In the genomic region with DNA sequence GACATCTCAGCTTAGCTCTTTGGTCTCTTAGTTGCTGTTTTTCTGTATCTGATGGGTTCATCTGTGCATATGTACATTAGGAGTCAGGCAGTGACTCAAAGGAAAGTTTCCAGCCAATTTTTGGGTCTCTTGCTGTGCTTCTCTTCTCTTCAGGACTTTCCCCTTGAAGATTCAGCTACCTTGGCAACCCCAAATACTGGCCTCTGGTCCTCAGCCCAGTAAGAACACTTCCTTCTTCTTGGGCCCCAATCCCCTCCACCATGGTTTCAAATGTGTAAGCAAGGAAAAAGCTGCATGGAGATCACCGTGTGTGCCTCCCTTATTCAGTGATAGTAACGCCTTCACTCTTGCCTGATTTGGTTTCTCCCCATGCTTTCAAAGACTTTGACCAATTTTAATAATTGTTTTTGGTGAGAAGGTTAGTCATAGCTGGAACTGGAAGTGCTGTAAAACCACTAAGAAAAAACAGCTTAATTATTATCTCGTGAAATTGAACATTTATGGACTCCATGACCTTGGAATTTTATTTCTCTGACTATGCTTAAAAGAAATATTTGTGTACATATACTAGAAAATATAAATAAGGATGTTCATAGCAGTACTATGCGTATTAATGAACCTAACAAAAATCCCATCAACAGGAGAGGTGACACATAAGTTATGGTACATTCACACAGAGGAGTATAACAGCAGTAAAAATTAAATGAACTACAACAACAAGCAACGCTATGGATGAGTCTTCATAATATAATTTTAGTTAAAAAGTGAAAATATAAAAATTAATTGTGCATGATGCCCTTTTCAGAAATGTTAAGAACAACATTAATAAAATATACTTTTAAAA, we compare ENCODE assay signal across 15 cellular contexts.
DNase-seq lines count a peak whose midpoint lies in the region; ATAC-seq and TF ChIP-seq lines count a peak whose summit lies in the region.
"Had no signal": no experiment of that assay in that cellular context is flagged by ENCODE, and none has a peak within 500 bp of the region (broad histone marks: within the 10 kb centered on the region; RNA-seq: fewer than 3 reads in every experiment).

No MANE protein-coding gene starts in this region.

- no peaks in the 10 kb centered on the region for H3K4me1 ChIP-seq in foreskin keratinocyte
- H3K4me1 ChIP-seq: neural progenitor cell had no signal

- TF ChIP-seq CTCF in activated B cell treated with CpG ODN at 0.5 μM for 24 hours (IDR thresholded peaks at IDR 0.05) (no peak), dorsolateral prefrontal cortex (IDR thresholded peaks at IDR 0.05 in 54 of 56, conservative IDR thresholded peaks at IDR 0.05 in 2 of 56; ENCODE audit: low read depth in 1 of 56, partially characterized antibody in 56 of 56) (no peak), foreskin keratinocyte (conservative IDR thresholded peaks at IDR 0.05) (no peak)

- H3K27me3 Mint-ChIP-seq in activated B cell treated with CpG ODN at 0.5 μM for 24 hours = no peaks in the 10 kb centered on the region
- H3K27me3 Mint-ChIP-seq: activated naive CD8-positive, alpha-beta T cell treated with anti-CD3 and anti-CD28 coated beads, Interleukin-2, amount 10 ng/mL, durations not matched to agents 7 days and 5 days; B cell had no signal

- H3K27ac ChIP-seq in dorsolateral prefrontal cortex (no peak overlapping the region), foreskin keratinocyte (no peak overlapping the region)
- H3K27ac ChIP-seq: coronary artery, neural progenitor cell, thoracic aorta had no signal

- peak; percentile 47 for DNase-seq in stimulated activated CD4-positive, alpha-beta T cell treated with anti-CD3 and anti-CD28 coated beads, Interleukin-15, amount 100 ng/mL, for 24 hours
- no peak for DNase-seq in stimulated activated CD4-positive, alpha-beta T cell treated with anti-CD3 and anti-CD28 coated beads, Interleukin-4, amount 100 ng/mL, for 4 hours
- DNase-seq in activated B cell treated with CpG ODN at 0.5 μM for 24 hours (no peak), dorsolateral prefrontal cortex (no peak), amniotic stem cell (lab: John Stamatoyannopoulos, UW) (no peak), foreskin keratinocyte (no peak)
- DNase-seq: activated naive CD8-positive, alpha-beta T cell treated with anti-CD3 and anti-CD28 coated beads, Interleukin-2, amount 10 ng/mL, durations not matched to agents 7 days and 5 days; foreskin fibroblast; NCI-H345 had no signal

- no peak overlapping the region for H3K4me3 ChIP-seq in dorsolateral prefrontal cortex
- H3K4me3 ChIP-seq: coronary artery, neural progenitor cell, thoracic aorta had no signal

- H3K4me1 Mint-ChIP-seq in activated B cell treated with CpG ODN at 0.5 μM for 24 hours = no peaks in the 10 kb centered on the region
- H3K4me1 Mint-ChIP-seq: B cell, neural progenitor cell had no signal

- CTCF ChIA-PET in activated B cell treated with CpG ODN at 0.5 μM for 24 hours (lab: Charles Lee) = no interaction called here

- intact Hi-C loops in activated B cell treated with CpG ODN at 0.5 μM for 24 hours (cut with micrococcal nuclease) = loop anchor here (5.0 kb wide), 1 partner anchor 43 kb away; no protein-coding TSS in a partner anchor
- intact Hi-C loops in dorsolateral prefrontal cortex (cut with DNase I) = no loop called here

- no peak overlapping the region for H3K27ac Mint-ChIP-seq in activated B cell treated with CpG ODN at 0.5 μM for 24 hours
- H3K27ac Mint-ChIP-seq: activated naive CD8-positive, alpha-beta T cell treated with anti-CD3 and anti-CD28 coated beads, Interleukin-2, amount 10 ng/mL, durations not matched to agents 7 days and 5 days; B cell; neural progenitor cell had no signal

- POLR2A ChIA-PET in activated B cell treated with CpG ODN at 0.5 μM for 24 hours (lab: Charles Lee) = no interaction called here

- ATAC-seq in HG02938 (IDR thresholded peaks at IDR 0.05; ENCODE audit: unreplicated experiment) (peak; percentile 91), activated B cell treated with CpG ODN at 0.5 μM for 24 hours (ENCODE audit: low read depth) (peak; percentile 18), GM21786 (IDR thresholded peaks at IDR 0.05; ENCODE audit: unreplicated experiment) (no peak), foreskin keratinocyte (no peak)

- no peaks in the 10 kb centered on the region for H3K36me3 Mint-ChIP-seq in activated B cell treated with CpG ODN at 0.5 μM for 24 hours (ENCODE audit: low read depth)
- H3K36me3 Mint-ChIP-seq: neural progenitor cell had no signal

- H3K9me3 Mint-ChIP-seq in activated B cell treated with CpG ODN at 0.5 μM for 24 hours = no peaks in the 10 kb centered on the region
- H3K9me3 Mint-ChIP-seq: neural progenitor cell had no signal

- no peaks in the 10 kb centered on the region for H3K27me3 ChIP-seq in dorsolateral prefrontal cortex
- H3K27me3 ChIP-seq in foreskin keratinocyte = no peaks in the 10 kb centered on the region
- H3K27me3 ChIP-seq: neural progenitor cell had no signal

- no peak overlapping the region for H3K4me3 Mint-ChIP-seq in activated B cell treated with CpG ODN at 0.5 μM for 24 hours
- H3K4me3 Mint-ChIP-seq: activated naive CD8-positive, alpha-beta T cell treated with anti-CD3 and anti-CD28 coated beads, Interleukin-2, amount 10 ng/mL, durations not matched to agents 7 days and 5 days; B cell; neural progenitor cell had no signal

Comparison
In these comparisons a context has a peak if more than half of its experiments do, and no peak if none do; other contexts are left out.
1. ATAC-seq: peak in HG02938 (single experiment) and activated B cell treated with CpG ODN at 0.5 μM for 24 hours (single experiment); none in GM21786 (single experiment) and foreskin keratinocyte (single experiment).